Comparison of ENCODE assay signal across 1 cellular context in genomic region chr1:29202584-29203340, GRCh38.
TF ChIP-seq lines count a peak whose summit lies in the region.

No MANE protein-coding gene starts in this region.

TF ChIP-seq in HepG2, 621 proteins besides CTCF, POLR2A, EP300 and RAD21 (continued from another document and continues in another):
- TF ChIP-seq ZNF142 (CRISPR knock-in tag; IDR thresholded peaks at IDR 0.05), result no peak
- no peak for TF ChIP-seq RCOR2 (CRISPR knock-in tag; IDR thresholded peaks at IDR 0.05)
- 0 out of 2 replicates have a peak, but pooled peaks have one; percentile 14 for TF ChIP-seq FOXA3 (CRISPR knock-in tag; IDR thresholded peaks at IDR 0.05)
- peak; percentile 70 for TF ChIP-seq XRCC5 (optimal IDR thresholded peaks at IDR 0.05; ENCODE audit: low read length)
- peak; percentile 59; the same call in 1 of the 2 replicates for TF ChIP-seq IRF2 (CRISPR knock-in tag; IDR thresholded peaks at IDR 0.05)
- TF ChIP-seq DNMT1 (CRISPR knock-in tag; IDR thresholded peaks at IDR 0.05), result no peak
- TF ChIP-seq ZNF256 (CRISPR knock-in tag; conservative IDR thresholded peaks at IDR 0.05), result no peak
- no peak for TF ChIP-seq ZNF138 (CRISPR knock-in tag; IDR thresholded peaks at IDR 0.05; ENCODE audit: low read depth)
- TF ChIP-seq ZNF740 (CRISPR knock-in tag; IDR thresholded peaks at IDR 0.05), result no peak
- TF ChIP-seq MNT (IDR thresholded peaks at IDR 0.05), result no peak
- TF ChIP-seq CCDC6 (CRISPR knock-in tag; IDR thresholded peaks at IDR 0.05), result peak; percentile 5; the same call in 1 of the 2 replicates
- TF ChIP-seq MTF2 (CRISPR knock-in tag; IDR thresholded peaks at IDR 0.05; ENCODE audit: borderline replicate concordance), result no peak
- TF ChIP-seq ZNF34 (CRISPR knock-in tag; IDR thresholded peaks at IDR 0.05; ENCODE audit: borderline replicate concordance), result no peak
- no peak for TF ChIP-seq SP2 (CRISPR knock-in tag; IDR thresholded peaks at IDR 0.05)
- 0 out of 2 replicates have a peak, but pooled peaks have one; percentile 52 for TF ChIP-seq HBP1 (CRISPR knock-in tag; IDR thresholded peaks at IDR 0.05; ENCODE audit: low read depth)
- no peak for TF ChIP-seq ZNF264 (CRISPR knock-in tag; IDR thresholded peaks at IDR 0.05)
- TF ChIP-seq SNAPC4 (CRISPR knock-in tag; IDR thresholded peaks at IDR 0.05), result no peak
- TF ChIP-seq MATR3 (CRISPR knock-in tag; IDR thresholded peaks at IDR 0.05), result no peak
- TF ChIP-seq ZSCAN21 (CRISPR knock-in tag; IDR thresholded peaks at IDR 0.05; ENCODE audit: borderline replicate concordance), result no peak
- TF ChIP-seq ZNF670 (CRISPR knock-in tag; IDR thresholded peaks at IDR 0.05; ENCODE audit: borderline replicate concordance), result no peak
- TF ChIP-seq FOXK2 (IDR thresholded peaks at IDR 0.05), result no peak
- no peak for TF ChIP-seq ZNF382 (CRISPR knock-in tag; IDR thresholded peaks at IDR 0.05; ENCODE audit: borderline replicate concordance)
- TF ChIP-seq AHR (CRISPR knock-in tag; IDR thresholded peaks at IDR 0.05), result no peak
- TF ChIP-seq XBP1 (CRISPR knock-in tag; IDR thresholded peaks at IDR 0.05), result no peak
- no peak for TF ChIP-seq FOXJ3 (CRISPR knock-in tag; IDR thresholded peaks at IDR 0.05; ENCODE audit: borderline replicate concordance)
- TF ChIP-seq ZNF605 (CRISPR knock-in tag; IDR thresholded peaks at IDR 0.05), result no peak
- no peak for TF ChIP-seq KLF12 (CRISPR knock-in tag; IDR thresholded peaks at IDR 0.05; ENCODE audit: borderline replicate concordance)
- TF ChIP-seq ZSCAN30 (CRISPR knock-in tag; IDR thresholded peaks at IDR 0.05), result no peak
- no peak for TF ChIP-seq RBFOX2 (IDR thresholded peaks at IDR 0.05; ENCODE audit: low read depth, low read length)
- no peak for TF ChIP-seq TRIM22 (IDR thresholded peaks at IDR 0.05)
- TF ChIP-seq NR2F1 (CRISPR knock-in tag; IDR thresholded peaks at IDR 0.05), result no peak
- no peak for TF ChIP-seq ATF6 (CRISPR knock-in tag; conservative IDR thresholded peaks at IDR 0.05)
- TF ChIP-seq ZBTB26 (CRISPR knock-in tag; IDR thresholded peaks at IDR 0.05; ENCODE audit: borderline replicate concordance), result no peak
- no peak for TF ChIP-seq RFX1 (IDR thresholded peaks at IDR 0.05)
- TF ChIP-seq HNF1A (IDR thresholded peaks at IDR 0.05; ENCODE audit: low read depth), result no peak
- TF ChIP-seq HNF1A (CRISPR knock-in tag; IDR thresholded peaks at IDR 0.05; ENCODE audit: borderline replicate concordance), result no peak
- TF ChIP-seq ZNF616 (CRISPR knock-in tag; IDR thresholded peaks at IDR 0.05; ENCODE audit: low read depth), result no peak
